16 cellular contexts compared by ENCODE assay signal in the genomic region with DNA sequence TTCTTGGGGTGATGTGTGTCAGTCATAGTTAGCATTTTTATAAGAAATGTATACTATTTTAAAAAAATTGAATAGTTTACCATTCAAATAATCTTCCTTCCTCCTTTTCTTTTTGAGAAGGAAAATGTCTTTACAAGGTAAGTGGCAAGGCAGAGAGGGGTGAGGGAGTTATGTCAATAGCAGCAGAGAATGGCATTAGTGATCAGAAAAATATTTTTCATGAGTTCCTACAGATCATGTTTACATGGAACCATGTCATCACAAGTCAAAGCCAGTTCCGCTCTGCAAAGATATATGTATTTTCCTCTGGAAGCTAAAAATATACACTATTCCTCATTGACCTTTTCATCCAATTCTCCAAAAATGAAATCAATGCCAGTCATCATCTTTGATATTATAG.
DNase-seq lines count a peak whose midpoint lies in the region; ATAC-seq and TF ChIP-seq lines count a peak whose summit lies in the region.
"Had no signal": no experiment of that assay in that cellular context is flagged by ENCODE, and none has a peak within 500 bp of the region (broad histone marks: within the 10 kb centered on the region; RNA-seq: fewer than 3 reads in every experiment).

No MANE protein-coding gene starts in this region.

- no peak overlapping the region for H3K9ac ChIP-seq in PC-3 (ENCODE audit: low read length)

- no peak overlapping the region for H2AFZ ChIP-seq in PC-3 (ENCODE audit: low read length)
- H2AFZ ChIP-seq: GM23338 had no signal

- no peak overlapping the region for H3K27ac ChIP-seq in PC-3 (ENCODE audit: low read length)
- 0 out of 2 replicates have a peak overlapping the region, but pooled peaks have one; percentile 4 for H3K27ac ChIP-seq in VCaP
- peak overlapping the region; percentile 54 for H3K27ac ChIP-seq in epithelial cell of prostate
- no peak overlapping the region for H3K27ac ChIP-seq in right cardiac atrium (ENCODE audit: low read length)
- no peak overlapping the region for H3K27ac ChIP-seq in aorta (ENCODE audit: low read depth in 1 of 2, low read length in 2 of 2)
- H3K27ac ChIP-seq: HL-60 had no signal

- H3K27me3 ChIP-seq in PC-3 (ENCODE audit: low read length) (no peaks in the 10 kb centered on the region), right cardiac atrium (ENCODE audit: control insufficient read depth, insufficient read depth) (no peaks in the 10 kb centered on the region), aorta (ENCODE audit: control insufficient read depth in 1 of 2, insufficient read depth in 2 of 2, low read length in 1 of 2) (no peaks in the 10 kb centered on the region)
- H3K27me3 ChIP-seq: BE2C had no signal

- H3K4me1 ChIP-seq in PC-3 (ENCODE audit: insufficient read depth, low read length) (peaks cover 13% of the 10 kb centered on the region), right cardiac atrium (ENCODE audit: control insufficient read depth, insufficient read depth, low read length) (peaks cover 3% of the 10 kb centered on the region), aorta (ENCODE audit: control insufficient read depth in 1 of 2, insufficient read depth in 2 of 2, low read length in 2 of 2) (no peaks in the 10 kb centered on the region)
- H3K4me1 ChIP-seq: BE2C, Caco-2 had no signal

- no peaks in the 10 kb centered on the region for H3K79me2 ChIP-seq in PC-3 (ENCODE audit: low read length)

- 89% methylated on average over 1 of the region's 1 CpG for WGBS in right cardiac atrium
- 94 to 96% methylated on average over 1 of the region's 1 CpG for WGBS in aorta, 2 donors

- H3K9me2 ChIP-seq in PC-3 (replicated peaks; ENCODE audit: low read length), result no peaks in the 10 kb centered on the region

- H3K9me3 ChIP-seq in PC-3 (ENCODE audit: low read length) (no peaks in the 10 kb centered on the region), right cardiac atrium (ENCODE audit: control insufficient read depth, low read length) (no peaks in the 10 kb centered on the region), aorta (ENCODE audit: control insufficient read depth, low read length) (peaks cover 3% of the 10 kb centered on the region)
- H3K9me3 ChIP-seq: BE2C, Caco-2 had no signal

- CTCF ChIA-PET in PC-3 (lab: Charles Lee), result no interaction called here

- intact Hi-C loops in PC-3 (cut with micrococcal nuclease), result no loop called here
- intact Hi-C loops in right cardiac atrium (cut with DNase I), result no loop called here
- intact Hi-C loops in aorta (cut with DNase I), result no loop called here

- ATAC-seq in PC-3 (no peak), right cardiac atrium (no peak), aorta (ENCODE audit: low FRiP score) (no peak)
- ATAC-seq: GM23338 had no signal

- H3K4me3 ChIP-seq in PC-3 (ENCODE audit: low read length), result no peak overlapping the region
- no peak overlapping the region for H3K4me3 ChIP-seq in right cardiac atrium (ENCODE audit: low read length)
- H3K4me3 ChIP-seq in aorta (ENCODE audit: low read length in 2 of 2), result no peak overlapping the region
- H3K4me3 ChIP-seq: GM23338 had no signal

- POLR2A ChIA-PET in PC-3 (lab: Charles Lee; ENCODE audit: unreplicated experiment), result interaction anchor here (0.6 kb wide), 1 partner anchor 112 kb away, joined by 4 read pairs; no protein-coding TSS in a partner anchor

- 0 out of 2 replicates have a peak overlapping the region, but pooled peaks have one; percentile 41 for H3K4me2 ChIP-seq in PC-3 (ENCODE audit: low read length)
- H3K4me2 ChIP-seq: GM23338 had no signal

- no peaks in the 10 kb centered on the region for H4K20me1 ChIP-seq in PC-3 (ENCODE audit: low read length)

- no peaks in the 10 kb centered on the region for H3F3A ChIP-seq in PC-3 (ENCODE audit: low read length, unreplicated experiment)

- H3K36me3 ChIP-seq in PC-3 (ENCODE audit: low read depth, low read length) (no peaks in the 10 kb centered on the region), aorta (ENCODE audit: control insufficient read depth in 1 of 2, insufficient read depth in 2 of 2, low read length in 1 of 2) (no peaks in the 10 kb centered on the region)
- H3K36me3 ChIP-seq: BE2C had no signal

- BruUV-seq in PC-3 (replicated peaks; lab: Mats Ljungman, UMichigan), result no TSS peak

- DNase-seq in PC-3 (peak; percentile 16), epithelial cell of prostate (ENCODE audit: low read depth, low spot score) (no peak), right cardiac atrium (no peak), NCI-H1105 (lab: John Stamatoyannopoulos, UW) (no peak), aorta (no peak)
- DNase-seq: ACHN; BE2C; C1 segment of cervical spinal cord; Caco-2; CD4-positive, alpha-beta T cell; DMS79; GDM1; HCEC 1CT had no signal

- no peak for TF ChIP-seq CTCF in PC-3 (conservative IDR thresholded peaks at IDR 0.05; ENCODE audit: low read depth, low read length)
- TF ChIP-seq CTCF in VCaP (conservative IDR thresholded peaks at IDR 0.05), result no peak

Comparison
In these comparisons a context has a peak if more than half of its experiments do, and no peak if none do; other contexts are left out.
1. H3K27ac ChIP-seq: peak in VCaP (single experiment) and epithelial cell of prostate (single experiment); none in PC-3 (single experiment), right cardiac atrium (single experiment) and aorta (0 of 2).